ENCODE assay signal across 8 cellular contexts in genomic region chr10:29392376-29393021, GRCh38.
DNase-seq lines count a peak whose midpoint lies in the region; ATAC-seq and TF ChIP-seq lines count a peak whose summit lies in the region.

No MANE protein-coding gene starts in this region.

- no peaks in the 10 kb centered on the region for H3K4me1 ChIP-seq in CD4-positive, alpha-beta memory T cell (ENCODE audit: insufficient read depth, low read length)
- no peaks in the 10 kb centered on the region for H3K4me1 ChIP-seq in KMS-11 (ENCODE audit: low read depth, poor library complexity, severe bottlenecking)

- H3K9me3 Mint-ChIP-seq in CD4-positive, alpha-beta memory T cell = no peaks in the 10 kb centered on the region
- no peaks in the 10 kb centered on the region for H3K9me3 Mint-ChIP-seq in neural crest cell

- intact Hi-C loops in CD4-positive, alpha-beta memory T cell (cut with micrococcal nuclease) = loop anchor here (1.0 kb wide), 1 partner anchor 728 kb away; no protein-coding TSS in a partner anchor

- CTCF ChIA-PET in CD4-positive, alpha-beta memory T cell (lab: Charles Lee; ENCODE audit: partially characterized antibody) = interaction anchor here (0.6 to 2.6 kb wide), 16 partner anchors 11 to 837 kb away, joined by 3 to 9 read pairs (median 4); no protein-coding TSS in a partner anchor

- H3K4me3 Mint-ChIP-seq in CD4-positive, alpha-beta memory T cell = no peak overlapping the region
- H3K4me3 Mint-ChIP-seq in T-helper 17 cell = no peak overlapping the region
- no peak overlapping the region for H3K4me3 Mint-ChIP-seq in neural crest cell

- H3K36me3 ChIP-seq in CD4-positive, alpha-beta memory T cell (ENCODE audit: insufficient read depth, low read length) = no peaks in the 10 kb centered on the region
- no peaks in the 10 kb centered on the region for H3K36me3 ChIP-seq in KMS-11 (ENCODE audit: insufficient read depth)

- H3K27ac ChIP-seq in CD4-positive, alpha-beta memory T cell (ENCODE audit: low read depth, low read length) = no peak overlapping the region
- no peak overlapping the region for H3K27ac ChIP-seq in KMS-11

- no peaks in the 10 kb centered on the region for H3K79me2 ChIP-seq in KMS-11 (ENCODE audit: insufficient read depth, low read depth)

- no peak overlapping the region for H3K4me3 ChIP-seq in CD4-positive, alpha-beta memory T cell (ENCODE audit: low read length in 2 of 2)
- no peak overlapping the region for H3K4me3 ChIP-seq in KMS-11 (IDR thresholded peaks at IDR 0.05; ENCODE audit: insufficient read depth, low read depth, low read length)

- TF ChIP-seq CTCF in KMS-11 (conservative IDR thresholded peaks at IDR 0.05; ENCODE audit: low read depth, low read length) (peak; percentile 82), neural crest cell (conservative IDR thresholded peaks at IDR 0.05) (peak; percentile 82)

- peak in 3 of 5 donors; percentile 15 to 24 (median 18) for DNase-seq in CD4-positive, alpha-beta memory T cell
- DNase-seq in T-helper 17 cell (no peak), fibroblast of gingiva (ENCODE audit: low read depth) (peak; percentile 21), neural crest cell (ENCODE audit: low read depth, low spot score) (peak; percentile 59)

- POLR2A ChIA-PET in CD4-positive, alpha-beta memory T cell (lab: Charles Lee; ENCODE audit: partially characterized antibody) = no interaction called here

- H3K9ac ChIP-seq in KMS-11 = no peak overlapping the region

- no peak overlapping the region for H3K27ac Mint-ChIP-seq in CD4-positive, alpha-beta memory T cell
- no peak overlapping the region for H3K27ac Mint-ChIP-seq in T-helper 17 cell
- no peak overlapping the region for H3K27ac Mint-ChIP-seq in neural crest cell (ENCODE audit: unreplicated experiment)

- no peak overlapping the region for H2AFZ ChIP-seq in KMS-11 (ENCODE audit: low read depth)

- H3K4me2 ChIP-seq in KMS-11 = no peak overlapping the region

- peaks cover 0 to 4% (median 0%) of the 10 kb centered on the region in 4 donors for H3K4me1 Mint-ChIP-seq in CD4-positive, alpha-beta memory T cell
- H3K4me1 Mint-ChIP-seq in T-helper 17 cell (peaks cover 5% of the 10 kb centered on the region), neural crest cell (peaks cover 4% of the 10 kb centered on the region)

- H3K27me3 Mint-ChIP-seq in CD4-positive, alpha-beta memory T cell = peaks cover 8 to 11% of the 10 kb centered on the region in 2 donors
- H3K27me3 Mint-ChIP-seq in T-helper 17 cell (peaks cover 42% of the 10 kb centered on the region), neural crest cell (ENCODE audit: low read depth) (no peaks in the 10 kb centered on the region)

- H4K20me1 ChIP-seq in KMS-11 (ENCODE audit: insufficient read depth) = no peaks in the 10 kb centered on the region

- no peaks in the 10 kb centered on the region for H3K36me3 Mint-ChIP-seq in CD4-positive, alpha-beta memory T cell
- no peaks in the 10 kb centered on the region for H3K36me3 Mint-ChIP-seq in T-helper 17 cell (ENCODE audit: low read depth)
- H3K36me3 Mint-ChIP-seq in neural crest cell (ENCODE audit: low read depth) = no peaks in the 10 kb centered on the region

- no peaks in the 10 kb centered on the region for H3K27me3 ChIP-seq in CD4-positive, alpha-beta memory T cell (ENCODE audit: insufficient read depth, low read length)
- H3K27me3 ChIP-seq in KMS-11 (ENCODE audit: insufficient read depth, low read depth) = no peaks in the 10 kb centered on the region

- H3K9me3 ChIP-seq in CD4-positive, alpha-beta memory T cell (ENCODE audit: control insufficient read depth in 1 of 2, low read length in 2 of 2) = no peaks in the 10 kb centered on the region
- H3K9me3 ChIP-seq in T-helper 17 cell (ENCODE audit: control insufficient read depth, low read length, poor library complexity, severe bottlenecking) = no peaks in the 10 kb centered on the region

- ATAC-seq in GM18867 (IDR thresholded peaks at IDR 0.05; ENCODE audit: unreplicated experiment) = peak; percentile 70
- ATAC-seq in T-helper 17 cell = peak; percentile 61
- no peak for ATAC-seq in GM18909 (IDR thresholded peaks at IDR 0.05; ENCODE audit: poor library complexity, unreplicated experiment)
- ATAC-seq in HG03045 (IDR thresholded peaks at IDR 0.05; ENCODE audit: unreplicated experiment) = no peak

Comparison
In these comparisons a context has a peak if more than half of its experiments do, and no peak if none do; other contexts are left out.
1. DNase-seq: peak in CD4-positive, alpha-beta memory T cell (3 of 5), fibroblast of gingiva (single experiment) and neural crest cell (single experiment); none in T-helper 17 cell (0 of 3).
2. ATAC-seq: peak in GM18867 (single experiment) and T-helper 17 cell (single experiment); none in GM18909 (single experiment) and HG03045 (single experiment).